Comparison of ENCODE assay signal across 12 cellular contexts in the genomic region with DNA sequence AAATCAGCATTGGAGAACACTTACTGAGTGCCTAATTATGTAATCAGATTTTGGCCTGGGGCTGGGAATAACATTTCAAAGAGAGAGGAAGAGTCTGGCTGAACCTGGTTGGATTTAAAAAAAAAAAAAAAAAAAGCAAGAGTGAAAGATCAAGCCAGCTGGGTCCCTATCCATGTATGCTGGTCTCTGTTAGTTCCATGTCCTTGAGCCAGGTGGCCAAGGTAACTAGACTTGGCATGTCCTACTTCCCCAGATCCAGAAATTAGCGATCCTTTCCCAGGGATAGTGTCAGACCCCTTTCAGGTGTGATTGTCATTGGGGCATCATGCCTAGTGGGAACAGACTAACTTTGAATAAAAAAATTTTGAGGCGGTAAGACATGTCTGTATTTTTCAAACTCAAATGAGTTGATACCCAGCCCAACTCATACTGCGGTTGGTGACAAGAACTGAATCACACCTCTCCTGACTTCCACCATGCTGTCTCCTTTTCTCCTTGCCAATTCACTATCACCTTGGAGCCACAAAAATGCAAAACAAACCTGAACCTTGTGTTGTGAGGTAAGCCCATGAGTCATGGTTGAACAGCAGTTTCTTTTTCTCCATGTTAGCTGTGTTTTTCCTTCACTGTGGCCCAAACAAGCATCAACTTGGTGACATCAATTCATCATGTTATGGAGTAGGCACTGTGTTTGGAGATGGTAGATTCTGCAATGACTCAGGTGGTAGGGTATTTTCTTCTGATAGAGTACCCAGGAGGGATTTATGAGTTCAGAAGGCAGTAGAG. TPM values are rescaled to one million over a fixed set of nuclear protein-coding genes. Genes with fewer than 3 reads are reported as not detected.
DNase-seq lines count a peak whose midpoint lies in the region; ATAC-seq and TF ChIP-seq lines count a peak whose summit lies in the region.
"Had no signal": no experiment of that assay in that cellular context is flagged by ENCODE, and none has a peak within 500 bp of the region (broad histone marks: within the 10 kb centered on the region; RNA-seq: fewer than 3 reads in every experiment).

No MANE protein-coding gene starts in this region.

- no peaks in the 10 kb centered on the region for H3K27me3 Mint-ChIP-seq in CD4-positive, alpha-beta T cell

- H4K20me1 ChIP-seq in HCT116 (ENCODE audit: insufficient read depth) = no peaks in the 10 kb centered on the region

- H3K4me2 ChIP-seq in HCT116 (ENCODE audit: low read length) = peak overlapping the region; percentile 20; the same call in 1 of the 2 replicates

- no peak overlapping the region for H3K4me3 ChIP-seq in HCT116 (replicated peaks in 1 of 2; ENCODE audit: low read depth in 1 of 2, low read length in 2 of 2)
- H3K4me3 ChIP-seq in right lobe of liver = no peak overlapping the region
- H3K4me3 ChIP-seq: gastroesophageal sphincter had no signal

- H2AFZ ChIP-seq in HCT116 (ENCODE audit: low read depth, low read length, poor library complexity, severe bottlenecking) = no peak overlapping the region

- ATAC-seq in CD4-positive, alpha-beta T cell (ENCODE audit: poor library complexity) = peak; percentile 33
- ATAC-seq in HCT116 = peak; percentile 40; the same call in 1 of the 2 replicates
- ATAC-seq in right lobe of liver = peak in 1 of 4 donors; percentile 59
- ATAC-seq in GM18870 (IDR thresholded peaks at IDR 0.05; ENCODE audit: unreplicated experiment) = no peak
- ATAC-seq in HG02759 (IDR thresholded peaks at IDR 0.05; ENCODE audit: unreplicated experiment) = no peak
- ATAC-seq: gastroesophageal sphincter, SK-N-SH treated with all-trans-retinoic acid at 6 μM for 48 hours had no signal

- peaks cover 43% of the 10 kb centered on the region for H3K4me1 Mint-ChIP-seq in CD4-positive, alpha-beta T cell (ENCODE audit: low read depth)

- no peak overlapping the region for H3K27ac ChIP-seq in CD4-positive, alpha-beta T cell (ENCODE audit: low read depth, low read length)
- H3K27ac ChIP-seq in HCT116 (ENCODE audit: low read depth, low read length) = no peak overlapping the region
- peak overlapping the region; percentile 75 to 91 (median 86) for H3K27ac ChIP-seq in right lobe of liver
- H3K27ac ChIP-seq: gastroesophageal sphincter had no signal

- H3K9me2 ChIP-seq in HCT116 (ENCODE audit: insufficient read depth) = no peaks in the 10 kb centered on the region

- no peak overlapping the region for H3K4me3 Mint-ChIP-seq in CD4-positive, alpha-beta T cell

- TF ChIP-seq POLR2A in HCT116 (IDR thresholded peaks at IDR 0.05; ENCODE audit: borderline replicate concordance, extremely low read depth, insufficient read depth, insufficient read length) (no peak), right lobe of liver (IDR thresholded peaks at IDR 0.05) (no peak)

- no peaks in the 10 kb centered on the region for H3K9me3 Mint-ChIP-seq in CD4-positive, alpha-beta T cell

- no peaks in the 10 kb centered on the region for H3K27me3 ChIP-seq in CD4-positive, alpha-beta T cell (ENCODE audit: control insufficient read depth, insufficient read depth, low read length)
- no peaks in the 10 kb centered on the region for H3K27me3 ChIP-seq in HCT116 (ENCODE audit: insufficient read depth, low read length)
- no peaks in the 10 kb centered on the region for H3K27me3 ChIP-seq in right lobe of liver
- H3K27me3 ChIP-seq: gastroesophageal sphincter had no signal

- POLR2A ChIA-PET in CD4-positive, alpha-beta T cell (lab: Charles Lee) = no interaction called here
- POLR2A ChIA-PET in HCT116 (lab: Charles Lee) = interaction anchor here (0.9 kb wide), 1 partner anchor 24 kb away, joined by 4 read pairs; no protein-coding TSS in a partner anchor

- H3K9ac ChIP-seq in HCT116 (ENCODE audit: low read length) = no peak overlapping the region

- RAD21 ChIA-PET in HCT116 (lab: Charles Lee; ENCODE audit: low non-redundant PET in 1 of 2, low total read pairs in 2 of 2, uncharacterized antibody in 2 of 2, unreplicated experiment in 2 of 2) = no interaction called here

- DNase-seq in CD4-positive, alpha-beta T cell = no peak
- peak; percentile 40 for DNase-seq in HCT116 (ENCODE audit: low read depth, low spot score)
- peak; percentile 81 for DNase-seq in astrocyte of the hippocampus (ENCODE audit: low read depth, low spot score)
- DNase-seq in right lobe of liver = no peak
- DNase-seq in posterior vena cava (ENCODE audit: low spot score) = no peak
- DNase-seq in EL = no peak
- DNase-seq: KG1, NCI-H446 had no signal

- H3K79me2 ChIP-seq in HCT116 (ENCODE audit: insufficient read depth, low read length) = no peaks in the 10 kb centered on the region

- H3K4me1 ChIP-seq in HCT116 (ENCODE audit: control insufficient read depth in 1 of 2, insufficient read depth in 2 of 2, low read length in 2 of 2) (peaks cover 7 to 13% of the 10 kb centered on the region in 2 experiments; a peak in 3 of 4 replicates), right lobe of liver (peaks cover 0 to 40% (median 20%) of the 10 kb centered on the region in 4 donors)

- WGBS in right lobe of liver (ENCODE audit: insufficient coverage, low coverage, low lambda C conversion rate, missing lambda C conversion rate) = 95% methylated on average over 2 of the region's 3 CpGs

- no peak overlapping the region for H3K27ac Mint-ChIP-seq in CD4-positive, alpha-beta T cell

- no peak for TF ChIP-seq RAD21 in HCT116 (IDR thresholded peaks at IDR 0.05; ENCODE audit: low read depth)

- H3K36me3 ChIP-seq in HCT116 (ENCODE audit: control insufficient read depth in 1 of 2, insufficient read depth in 2 of 2, low read length in 2 of 2) = no peaks in the 10 kb centered on the region
- H3K36me3 ChIP-seq in right lobe of liver = no peaks in the 10 kb centered on the region
- H3K36me3 ChIP-seq: gastroesophageal sphincter had no signal

- no TSS peak for BruUV-seq in HCT116 (replicated peaks; lab: Mats Ljungman, UMichigan)

- CTCF ChIA-PET in CD4-positive, alpha-beta T cell (lab: Charles Lee) = no interaction called here
- CTCF ChIA-PET in HCT116 (lab: Charles Lee) = interaction anchor here (0.7 to 1.0 kb wide), 2 partner anchors 31 to 190 kb away, joined by 3 read pairs; no protein-coding TSS in a partner anchor

- intact Hi-C loops in CD4-positive, alpha-beta T cell (cut with DNase I, micrococcal nuclease) = no loop called here
- intact Hi-C loops in HCT116 (cut with micrococcal nuclease) (no loop called here), right lobe of liver (cut with DNase I) (no loop called here), posterior vena cava (cut with DNase I) (no loop called here)

- H3K36me3 Mint-ChIP-seq in CD4-positive, alpha-beta T cell (ENCODE audit: low read depth) = no peaks in the 10 kb centered on the region

- H3K9me3 ChIP-seq in CD4-positive, alpha-beta T cell (ENCODE audit: control insufficient read depth, low read length) = no peaks in the 10 kb centered on the region
- H3K9me3 ChIP-seq in HCT116 (ENCODE audit: control insufficient read depth in 1 of 2, insufficient read depth in 1 of 2, low read depth in 1 of 2, low read length in 2 of 2) (no peaks in the 10 kb centered on the region), right lobe of liver (no peaks in the 10 kb centered on the region)
- H3K9me3 ChIP-seq: gastroesophageal sphincter had no signal

- TF ChIP-seq CTCF in CD4-positive, alpha-beta T cell (IDR thresholded peaks at IDR 0.05) = no peak
- TF ChIP-seq CTCF in HCT116 (IDR thresholded peaks at IDR 0.05 in 2 of 3, conservative IDR thresholded peaks at IDR 0.05 in 1 of 3; ENCODE audit: borderline replicate concordance in 1 of 3, insufficient read depth in 1 of 3, low read depth in 2 of 3, low read length in 2 of 3) (no peak), right lobe of liver (IDR thresholded peaks at IDR 0.05) (no peak)

TF ChIP-seq in HCT116, 20 proteins besides CTCF, POLR2A, EP300 and RAD21:
- TF ChIP-seq, protein P1, sequence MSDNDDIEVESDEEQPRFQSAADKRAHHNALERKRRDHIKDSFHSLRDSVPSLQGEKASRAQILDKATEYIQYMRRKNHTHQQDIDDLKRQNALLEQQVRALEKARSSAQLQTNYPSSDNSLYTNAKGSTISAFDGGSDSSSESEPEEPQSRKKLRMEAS (IDR thresholded peaks at IDR 0.05) = no peak
- 0 out of 2 replicates have a peak, but pooled peaks have one; percentile 21 for TF ChIP-seq SP1 (IDR thresholded peaks at IDR 0.05; ENCODE audit: low read depth)
- no peak for TF ChIP-seq ZFX (IDR thresholded peaks at IDR 0.05)
- 0 out of 2 replicates have a peak, but pooled peaks have one; percentile 20 for TF ChIP-seq CEBPB (IDR thresholded peaks at IDR 0.05; ENCODE audit: low read depth)
- peak; percentile 34; the same call in 1 of the 2 replicates for TF ChIP-seq FOSL1 (IDR thresholded peaks at IDR 0.05; ENCODE audit: low read depth)
- peak; percentile 34; the same call in 1 of the 2 replicates for TF ChIP-seq JUND (IDR thresholded peaks at IDR 0.05)
- no peak for TF ChIP-seq EZH2phosphoT487 (IDR thresholded peaks at IDR 0.05; ENCODE audit: borderline replicate concordance)

RNA-seq across cellular contexts. Expression of a gene that starts 24.5 kb away (rescaled TPM):
- total RNA-seq in CD4-positive, alpha-beta T cell = 10 to 100 TPM; 44.3 to 46.2 TPM
- total RNA-seq in HCT116 (2021; ENCODE audit: unreplicated experiment) (33.1 TPM), right lobe of liver (10 to 100 TPM; 28.5 to 57.2 (median 33.3) TPM), posterior vena cava (10 to 100 TPM; 38.5 to 47.2 TPM)
- 12.9 and 15.0 TPM in 2 replicates for polyA plus RNA-seq in HCT116 (2012)

Comparison
In these comparisons a context has a peak if more than half of its experiments do, and no peak if none do; other contexts are left out.
1. ATAC-seq: peak in CD4-positive, alpha-beta T cell (single experiment) and HCT116 (single experiment); none in GM18870 (single experiment) and HG02759 (single experiment).
2. DNase-seq: peak in HCT116 (single experiment) and astrocyte of the hippocampus (single experiment); none in CD4-positive, alpha-beta T cell (0 of 10), right lobe of liver (0 of 3), posterior vena cava (single experiment) and EL (single experiment).
3. H3K27ac ChIP-seq: peak in right lobe of liver (3 of 3); none in CD4-positive, alpha-beta T cell (single experiment) and HCT116 (single experiment).